Comparison of ENCODE assay signal across 14 cellular contexts in genomic region chr7:147700702-147701101, GRCh38.
A peak's percentile ranks its signal among the peaks of the same experiment; 100 is the strongest.
DNase-seq lines count a peak whose midpoint lies in the region; ATAC-seq and TF ChIP-seq lines count a peak whose summit lies in the region.
"Had no signal": no experiment of that assay in that cellular context is flagged by ENCODE, and none has a peak within 500 bp of the region (broad histone marks: within the 10 kb centered on the region; RNA-seq: fewer than 3 reads in every experiment).

No MANE protein-coding gene starts in this region.

- TF ChIP-seq CTCF in PC-3 (conservative IDR thresholded peaks at IDR 0.05; ENCODE audit: low read depth, low read length): no peak
- TF ChIP-seq CTCF in neural progenitor cell (IDR thresholded peaks at IDR 0.05): no peak
- no peak for TF ChIP-seq CTCF in CD4-positive, alpha-beta T cell (IDR thresholded peaks at IDR 0.05)

- BruUV-seq in PC-3 (replicated peaks; lab: Mats Ljungman, UMichigan): no TSS peak

- H3K4me3 Mint-ChIP-seq in neural progenitor cell: no peak overlapping the region
- no peak overlapping the region for H3K4me3 Mint-ChIP-seq in CD4-positive, alpha-beta memory T cell
- no peak overlapping the region for H3K4me3 Mint-ChIP-seq in CD4-positive, alpha-beta T cell

- peaks cover 26% of the 10 kb centered on the region for H3K9me3 Mint-ChIP-seq in neural progenitor cell
- peaks cover 0 to 12% (median 7%) of the 10 kb centered on the region in 8 donors for H3K9me3 Mint-ChIP-seq in CD4-positive, alpha-beta memory T cell
- H3K9me3 Mint-ChIP-seq in CD4-positive, alpha-beta T cell: peaks cover 2% of the 10 kb centered on the region

- H3K4me2 ChIP-seq in PC-3 (ENCODE audit: low read length) (no peak overlapping the region), neural progenitor cell (no peak overlapping the region)
- H3K4me2 ChIP-seq: BLaER1, PC-9 had no signal

- H3K27ac ChIP-seq in PC-3 (ENCODE audit: low read length): no peak overlapping the region
- H3K27ac ChIP-seq in neural progenitor cell: no peak overlapping the region
- no peak overlapping the region for H3K27ac ChIP-seq in CD4-positive, alpha-beta memory T cell (ENCODE audit: low read depth, low read length)
- no peak overlapping the region for H3K27ac ChIP-seq in CD4-positive, alpha-beta T cell (ENCODE audit: low read depth, low read length)
- H3K27ac ChIP-seq: BLaER1, PC-9, SJSA1 had no signal

- no peaks in the 10 kb centered on the region for H3K4me1 ChIP-seq in PC-3 (ENCODE audit: insufficient read depth, low read length)
- H3K4me1 ChIP-seq in neural progenitor cell: peaks cover 7% of the 10 kb centered on the region
- no peaks in the 10 kb centered on the region for H3K4me1 ChIP-seq in CD4-positive, alpha-beta memory T cell (ENCODE audit: insufficient read depth, low read length)
- H3K4me1 ChIP-seq: SJSA1 had no signal

- H3K36me3 Mint-ChIP-seq in neural progenitor cell: peaks cover 10% of the 10 kb centered on the region
- no peaks in the 10 kb centered on the region for H3K36me3 Mint-ChIP-seq in CD4-positive, alpha-beta memory T cell
- H3K36me3 Mint-ChIP-seq in CD4-positive, alpha-beta T cell (ENCODE audit: low read depth): no peaks in the 10 kb centered on the region

- H4K20me1 ChIP-seq in PC-3 (ENCODE audit: low read length) (no peaks in the 10 kb centered on the region), neural progenitor cell (ENCODE audit: low read depth) (no peaks in the 10 kb centered on the region)
- H4K20me1 ChIP-seq: BLaER1 had no signal

- ATAC-seq in PC-3: peak; percentile 99
- ATAC-seq in HG03378 (IDR thresholded peaks at IDR 0.05; ENCODE audit: unreplicated experiment): no peak
- ATAC-seq in CD4-positive, alpha-beta T cell (ENCODE audit: poor library complexity): no peak

- H3K27me3 ChIP-seq in PC-3 (ENCODE audit: low read length) (no peaks in the 10 kb centered on the region), neural progenitor cell (no peaks in the 10 kb centered on the region)
- no peaks in the 10 kb centered on the region for H3K27me3 ChIP-seq in CD4-positive, alpha-beta memory T cell (ENCODE audit: insufficient read depth, low read length)
- no peaks in the 10 kb centered on the region for H3K27me3 ChIP-seq in CD4-positive, alpha-beta T cell (ENCODE audit: control insufficient read depth, insufficient read depth, low read length)
- H3K27me3 ChIP-seq: BLaER1, SJSA1 had no signal

- peak; percentile 74 for DNase-seq in COR-L47 (lab: John Stamatoyannopoulos, UW)
- peak; percentile 84 for DNase-seq in NCI-H146 (lab: John Stamatoyannopoulos, UW)
- peak; percentile 39 for DNase-seq in PC-3
- DNase-seq in neural progenitor cell (ENCODE audit: low spot score): peak; percentile 42
- no peak for DNase-seq in CD4-positive, alpha-beta memory T cell
- DNase-seq in activated CD8-positive, alpha-beta memory T cell treated with anti-CD3 and anti-CD28 coated beads for 24 hours: no peak
- DNase-seq in CD4-positive, alpha-beta T cell: no peak
- DNase-seq: NCI-H1694, NCI-H774, PC-9, SW 1271 had no signal

- H3K9ac ChIP-seq in PC-3 (ENCODE audit: low read length) (no peak overlapping the region), neural progenitor cell (no peak overlapping the region)
- H3K9ac ChIP-seq: BLaER1 had no signal

- no peaks in the 10 kb centered on the region for H3K27me3 Mint-ChIP-seq in neural progenitor cell (ENCODE audit: insufficient read depth, low read depth)
- H3K27me3 Mint-ChIP-seq in CD4-positive, alpha-beta memory T cell: no peaks in the 10 kb centered on the region
- no peaks in the 10 kb centered on the region for H3K27me3 Mint-ChIP-seq in CD4-positive, alpha-beta T cell

- H3K79me2 ChIP-seq in PC-3 (ENCODE audit: low read length) (no peaks in the 10 kb centered on the region), neural progenitor cell (ENCODE audit: low read depth) (no peaks in the 10 kb centered on the region)

- H3F3A ChIP-seq in PC-3 (ENCODE audit: low read length, unreplicated experiment) (no peaks in the 10 kb centered on the region), neural progenitor cell (ENCODE audit: low read depth) (no peaks in the 10 kb centered on the region)

- H2AFZ ChIP-seq in PC-3 (ENCODE audit: low read length): no peak overlapping the region
- H2AFZ ChIP-seq in neural progenitor cell (replicated peaks): no peak overlapping the region
- H2AFZ ChIP-seq: PC-9 had no signal

- no peak overlapping the region for H3K27ac Mint-ChIP-seq in neural progenitor cell
- no peak overlapping the region for H3K27ac Mint-ChIP-seq in CD4-positive, alpha-beta memory T cell
- no peak overlapping the region for H3K27ac Mint-ChIP-seq in CD4-positive, alpha-beta T cell

- intact Hi-C loops in PC-3 (cut with micrococcal nuclease): no loop called here
- intact Hi-C loops in CD4-positive, alpha-beta memory T cell (cut with micrococcal nuclease): no loop called here
- intact Hi-C loops in CD4-positive, alpha-beta T cell (cut with DNase I, micrococcal nuclease): no loop called here

- H3K9me3 ChIP-seq in PC-3 (ENCODE audit: low read length) (no peaks in the 10 kb centered on the region), neural progenitor cell (ENCODE audit: low read depth) (no peaks in the 10 kb centered on the region)
- no peaks in the 10 kb centered on the region for H3K9me3 ChIP-seq in CD4-positive, alpha-beta memory T cell (ENCODE audit: control insufficient read depth in 1 of 2, low read length in 2 of 2)
- no peaks in the 10 kb centered on the region for H3K9me3 ChIP-seq in CD4-positive, alpha-beta T cell (ENCODE audit: control insufficient read depth, low read length)

- H3K36me3 ChIP-seq in PC-3 (ENCODE audit: low read depth, low read length) (no peaks in the 10 kb centered on the region), neural progenitor cell (no peaks in the 10 kb centered on the region)
- no peaks in the 10 kb centered on the region for H3K36me3 ChIP-seq in CD4-positive, alpha-beta memory T cell (ENCODE audit: insufficient read depth, low read length)
- H3K36me3 ChIP-seq: BLaER1, SJSA1 had no signal

- peaks cover 16% of the 10 kb centered on the region for H3K4me1 Mint-ChIP-seq in neural progenitor cell
- H3K4me1 Mint-ChIP-seq in CD4-positive, alpha-beta memory T cell: no peaks in the 10 kb centered on the region
- H3K4me1 Mint-ChIP-seq in CD4-positive, alpha-beta T cell (ENCODE audit: low read depth): no peaks in the 10 kb centered on the region

- H3K9me2 ChIP-seq in PC-3 (replicated peaks; ENCODE audit: low read length): no peaks in the 10 kb centered on the region

- POLR2A ChIA-PET in PC-3 (lab: Charles Lee; ENCODE audit: unreplicated experiment): no interaction called here
- POLR2A ChIA-PET in CD4-positive, alpha-beta memory T cell (lab: Charles Lee; ENCODE audit: partially characterized antibody): no interaction called here
- POLR2A ChIA-PET in CD4-positive, alpha-beta T cell (lab: Charles Lee): no interaction called here

- CTCF ChIA-PET in PC-3 (lab: Charles Lee): interaction anchor here (0.5 kb wide), 1 partner anchor 121 kb away, joined by 3 read pairs; no protein-coding TSS in a partner anchor
- CTCF ChIA-PET in CD4-positive, alpha-beta memory T cell (lab: Charles Lee; ENCODE audit: partially characterized antibody): no interaction called here
- CTCF ChIA-PET in CD4-positive, alpha-beta T cell (lab: Charles Lee): no interaction called here

- H3K4me3 ChIP-seq in PC-3 (ENCODE audit: low read length) (no peak overlapping the region), neural progenitor cell (no peak overlapping the region)
- H3K4me3 ChIP-seq in CD4-positive, alpha-beta memory T cell (ENCODE audit: low read length in 2 of 2): no peak overlapping the region
- H3K4me3 ChIP-seq: BLaER1, PC-9, SJSA1 had no signal

Comparison
In these comparisons a context has a peak if more than half of its experiments do, and no peak if none do; other contexts are left out.
1. DNase-seq: peak in COR-L47 (single experiment), NCI-H146 (single experiment), PC-3 (single experiment) and neural progenitor cell (single experiment); none in CD4-positive, alpha-beta memory T cell (0 of 5), activated CD8-positive, alpha-beta memory T cell treated with anti-CD3 and anti-CD28 coated beads for 24 hours (single experiment) and CD4-positive, alpha-beta T cell (0 of 10).